ENCODE assay signal across 2 cellular contexts in the genomic region with DNA sequence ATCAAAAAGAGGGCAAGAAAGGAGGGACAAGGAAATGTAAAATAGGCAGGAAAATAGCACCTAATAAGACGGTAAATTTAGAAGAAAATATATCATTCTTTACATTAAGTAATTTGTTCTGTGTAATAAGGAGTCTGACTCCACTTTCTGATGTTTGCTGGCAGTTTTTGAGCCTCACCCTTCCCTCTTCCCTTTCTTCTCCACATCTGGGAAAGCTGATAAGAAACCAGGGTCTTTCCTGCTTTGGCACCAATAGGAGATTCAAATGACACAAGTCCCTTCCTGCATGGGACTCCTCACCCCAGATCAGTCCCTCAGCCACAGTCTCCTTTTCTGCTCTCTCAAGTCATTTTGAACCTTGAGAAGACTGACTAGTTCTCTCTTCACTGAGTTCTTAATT.
A peak's percentile ranks its signal among the peaks of the same experiment; 100 is the strongest.
TF ChIP-seq lines count a peak whose summit lies in the region.

No MANE protein-coding gene starts in this region.

TF ChIP-seq in IMR-90, 13 proteins besides CTCF, POLR2A, EP300 and RAD21:
- no peak for TF ChIP-seq SMC3 (IDR thresholded peaks at IDR 0.05; ENCODE audit: low read depth, low read length)
- TF ChIP-seq, protein P1, sequence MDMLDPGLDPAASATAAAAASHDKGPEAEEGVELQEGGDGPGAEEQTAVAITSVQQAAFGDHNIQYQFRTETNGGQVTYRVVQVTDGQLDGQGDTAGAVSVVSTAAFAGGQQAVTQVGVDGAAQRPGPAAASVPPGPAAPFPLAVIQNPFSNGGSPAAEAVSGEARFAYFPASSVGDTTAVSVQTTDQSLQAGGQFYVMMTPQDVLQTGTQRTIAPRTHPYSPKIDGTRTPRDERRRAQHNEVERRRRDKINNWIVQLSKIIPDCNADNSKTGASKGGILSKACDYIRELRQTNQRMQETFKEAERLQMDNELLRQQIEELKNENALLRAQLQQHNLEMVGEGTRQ (IDR thresholded peaks at IDR 0.05; ENCODE audit: low read depth, low read length): no peak
- TF ChIP-seq RFX5 (IDR thresholded peaks at IDR 0.05; ENCODE audit: low read depth, low read length): no peak
- no peak for TF ChIP-seq CHD1 (IDR thresholded peaks at IDR 0.05; ENCODE audit: low read depth, low read length)
- TF ChIP-seq MXI1 (IDR thresholded peaks at IDR 0.05; ENCODE audit: borderline replicate concordance, low read depth, low read length): no peak
TF ChIP-seq in IMR-90: peak in this region for 0.

TF ChIP-seq in endothelial cell of umbilical vein, 7 proteins besides CTCF, POLR2A, EP300 and RAD21:
- TF ChIP-seq GATA2 (IDR thresholded peaks at IDR 0.05; ENCODE audit: insufficient read depth, insufficient read length, low read depth, low read length): peak; percentile 6
- no peak for TF ChIP-seq JUN (IDR thresholded peaks at IDR 0.05; ENCODE audit: borderline replicate concordance, insufficient read depth, insufficient read length, low read depth)
